Comparison of ENCODE assay signal across 29 cellular contexts in the genomic region with DNA sequence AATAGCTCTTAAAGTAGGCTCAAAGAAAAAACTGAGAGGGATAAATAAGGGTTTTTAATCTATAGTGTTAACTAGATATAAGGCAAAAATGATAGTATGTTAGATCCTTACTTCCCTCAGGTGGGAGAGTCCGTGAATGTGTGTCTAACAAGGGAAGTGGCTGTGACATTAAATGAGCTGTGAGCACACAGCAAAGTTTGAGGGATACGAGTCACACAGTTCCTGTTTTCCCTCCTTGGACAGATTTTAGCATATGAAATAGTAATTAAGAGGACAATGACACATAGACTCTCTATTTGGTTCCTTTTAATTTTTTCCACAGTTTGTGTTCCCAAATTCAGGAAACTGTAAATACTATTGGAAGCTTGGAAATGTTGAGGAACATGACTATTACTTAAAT.
DNase-seq lines count a peak whose midpoint lies in the region; ATAC-seq, FAIRE-seq and TF ChIP-seq lines count a peak whose summit lies in the region.
"Had no signal": no experiment of that assay in that cellular context is flagged by ENCODE, and none has a peak within 500 bp of the region (broad histone marks: within the 10 kb centered on the region; RNA-seq: fewer than 3 reads in every experiment).

No MANE protein-coding gene starts in this region.

- H3K4me3 ChIP-seq in GM23338: no peak overlapping the region
- no peak overlapping the region for H3K4me3 ChIP-seq in fibroblast of mammary gland (ENCODE audit: control insufficient read depth, low read depth, low read length)
- no peak overlapping the region for H3K4me3 ChIP-seq in body of pancreas
- H3K4me3 ChIP-seq in lower leg skin (ENCODE audit: low read depth, poor library complexity, severe bottlenecking): no peak overlapping the region
- H3K4me3 ChIP-seq: esophagus muscularis mucosa, PC-9, SJCRH30, skin epidermis, tibial nerve had no signal

- H3K27ac ChIP-seq in GM23338 (ENCODE audit: low read depth) (no peak overlapping the region), body of pancreas (no peak overlapping the region)
- H3K27ac ChIP-seq: esophagus muscularis mucosa, PC-9, SJCRH30, skin epidermis, tibial nerve had no signal

- 56 to 63% methylated on average over 2 of the region's 2 CpGs for WGBS in body of pancreas, 2 donors
- WGBS in lower leg skin, 2 donors: 42 to 59% methylated on average over 2 of the region's 2 CpGs

- no peak for TF ChIP-seq CTCF in D721Med (IDR thresholded peaks at IDR 0.05; ENCODE audit: insufficient read depth, missing control alignments)
- TF ChIP-seq CTCF in GM23338 (conservative IDR thresholded peaks at IDR 0.05; ENCODE audit: low read depth in 2 of 2): no peak
- TF ChIP-seq CTCF in fibroblast of mammary gland (conservative IDR thresholded peaks at IDR 0.05; ENCODE audit: control insufficient read depth, insufficient read depth, low read depth, low read length): no peak
- TF ChIP-seq CTCF in body of pancreas (IDR thresholded peaks at IDR 0.05): no peak
- TF ChIP-seq CTCF in lower leg skin (IDR thresholded peaks at IDR 0.05): no peak

- DNase-seq in D721Med (ENCODE audit: insufficient read length, low spot score) (no peak), GM23338 (ENCODE audit: low spot score) (no peak), RCC 7860 (ENCODE audit: low spot score) (peak; percentile 8), fibroblast of mammary gland (ENCODE audit: low read depth) (peak; percentile 49), body of pancreas (no peak), lower leg skin (ENCODE audit: low spot score in 2 of 2) (no peak)
- DNase-seq in activated CD4-positive, alpha-beta T cell treated with anti-CD3 and anti-CD28 coated beads for 48 hours: no peak
- DNase-seq: activated CD4-positive, alpha-beta T cell treated with anti-CD3 and anti-CD28 coated beads for 1 hour; activated naive CD4-positive, alpha-beta T cell treated with anti-CD3 and anti-CD28 coated beads, Interleukin-2, amount 10 ng/mL, durations not matched to agents 7 days and 5 days; activated T-cell treated with anti-CD3 and anti-CD28 coated beads, Interleukin-2, amount 50 U/mL, for 72 hours; anterior cingulate cortex; CD8-positive, alpha-beta memory T cell; cerebellar nuclear complex; DND-41; HFFc6; left colon; MM.1S; NCI-H187; NCI-H2227 treated with DMSO at 0.1 percent for 48 hours; PC-9; posterior cingulate gyrus; SJCRH30; stimulated activated CD4-positive, alpha-beta T cell treated with anti-CD3 and anti-CD28 coated beads, Interleukin-2, amount 100 ng/mL, for 48 hours; stimulated activated naive CD8-positive, alpha-beta T cell treated with anti-CD3 and anti-CD28 coated beads, Interleukin-15, Interleukin-2, amounts not matched to agents 100 U/mL and 50 U/mL, for 24 hours had no signal

- no peaks in the 10 kb centered on the region for H3F3A ChIP-seq in GM23338 (replicated peaks; ENCODE audit: low read depth)

- no peaks in the 10 kb centered on the region for H4K20me1 ChIP-seq in GM23338 (replicated peaks; ENCODE audit: insufficient read depth)

- TF ChIP-seq POLR2A in body of pancreas (IDR thresholded peaks at IDR 0.05) (no peak), lower leg skin (IDR thresholded peaks at IDR 0.05) (no peak)

- H3K36me3 Mint-ChIP-seq in GM23338 (ENCODE audit: low read depth): no peaks in the 10 kb centered on the region
- H3K36me3 Mint-ChIP-seq: activated naive CD4-positive, alpha-beta T cell treated with anti-CD3 and anti-CD28 coated beads, Interleukin-2, amount 10 ng/mL, durations not matched to agents 7 days and 5 days; CD8-positive, alpha-beta memory T cell had no signal

- H3K9me3 Mint-ChIP-seq in GM23338: no peaks in the 10 kb centered on the region
- H3K9me3 Mint-ChIP-seq: activated naive CD4-positive, alpha-beta T cell treated with anti-CD3 and anti-CD28 coated beads, Interleukin-2, amount 10 ng/mL, durations not matched to agents 7 days and 5 days; activated T-cell treated with anti-CD3 and anti-CD28 coated beads, Interleukin-2, amount 50 U/mL, for 72 hours; CD8-positive, alpha-beta memory T cell; HFFc6; nephron had no signal

- H3K36me3 ChIP-seq in GM23338 (ENCODE audit: insufficient read depth) (no peaks in the 10 kb centered on the region), body of pancreas (replicated peaks in 1 of 2; ENCODE audit: insufficient read depth in 1 of 2, low read depth in 2 of 2) (no peaks in the 10 kb centered on the region)
- H3K36me3 ChIP-seq: esophagus muscularis mucosa, SJCRH30, tibial nerve had no signal

- no peak overlapping the region for H3K4me3 Mint-ChIP-seq in GM23338
- H3K4me3 Mint-ChIP-seq: activated naive CD4-positive, alpha-beta T cell treated with anti-CD3 and anti-CD28 coated beads, Interleukin-2, amount 10 ng/mL, durations not matched to agents 7 days and 5 days; activated T-cell treated with anti-CD3 and anti-CD28 coated beads, Interleukin-2, amount 50 U/mL, for 72 hours; CD8-positive, alpha-beta memory T cell; HFFc6; nephron had no signal

- ATAC-seq in GM23338 (no peak), body of pancreas (no peak)
- ATAC-seq: activated T-cell treated with anti-CD3 and anti-CD28 coated beads, Interleukin-2, amount 50 U/mL, for 72 hours; HepG2; left colon; stimulated activated naive CD8-positive, alpha-beta T cell treated with anti-CD3 and anti-CD28 coated beads, Interleukin-15, Interleukin-2, amounts not matched to agents 100 U/mL and 50 U/mL, for 24 hours had no signal

- no peak overlapping the region for H2AFZ ChIP-seq in GM23338
- H2AFZ ChIP-seq: PC-9 had no signal

- H3K4me1 ChIP-seq in GM23338 (ENCODE audit: insufficient read depth) (peaks cover 13% of the 10 kb centered on the region), body of pancreas (no peaks in the 10 kb centered on the region)
- H3K4me1 ChIP-seq: esophagus muscularis mucosa, tibial nerve had no signal

- no peaks in the 10 kb centered on the region for H3K9me3 ChIP-seq in body of pancreas
- H3K9me3 ChIP-seq: esophagus muscularis mucosa, SJCRH30, tibial nerve had no signal

- H3K4me2 ChIP-seq in GM23338: peak overlapping the region; percentile 50
- H3K4me2 ChIP-seq: PC-9 had no signal

- H3K27me3 Mint-ChIP-seq in GM23338 (ENCODE audit: insufficient read depth, low read depth, poor library complexity): no peaks in the 10 kb centered on the region
- H3K27me3 Mint-ChIP-seq: activated naive CD4-positive, alpha-beta T cell treated with anti-CD3 and anti-CD28 coated beads, Interleukin-2, amount 10 ng/mL, durations not matched to agents 7 days and 5 days had no signal

- intact Hi-C loops in body of pancreas (cut with DNase I): no loop called here
- intact Hi-C loops in lower leg skin (cut with DNase I; ENCODE audit: low total_unique reads): no loop called here

- no peak overlapping the region for H3K27ac Mint-ChIP-seq in GM23338
- H3K27ac Mint-ChIP-seq: activated naive CD4-positive, alpha-beta T cell treated with anti-CD3 and anti-CD28 coated beads, Interleukin-2, amount 10 ng/mL, durations not matched to agents 7 days and 5 days; activated T-cell treated with anti-CD3 and anti-CD28 coated beads, Interleukin-2, amount 50 U/mL, for 72 hours; CD8-positive, alpha-beta memory T cell; HFFc6; nephron had no signal

- H3K79me2 ChIP-seq in GM23338 (replicated peaks; ENCODE audit: insufficient read depth): no peaks in the 10 kb centered on the region

- no peaks in the 10 kb centered on the region for H3K27me3 ChIP-seq in GM23338 (ENCODE audit: insufficient read depth)
- H3K27me3 ChIP-seq in body of pancreas: no peaks in the 10 kb centered on the region
- H3K27me3 ChIP-seq: esophagus muscularis mucosa, SJCRH30, tibial nerve had no signal

- FAIRE-seq in D721Med (lab: Jason Lieb, UNC): peak; percentile 58
- FAIRE-seq in RCC 7860 (lab: Jason Lieb, UNC): peak; percentile 39
- FAIRE-seq: HepG2 had no signal

- peaks cover 15% of the 10 kb centered on the region; the same call in 2 of the 3 replicates for H3K4me1 Mint-ChIP-seq in GM23338
- H3K4me1 Mint-ChIP-seq: activated naive CD4-positive, alpha-beta T cell treated with anti-CD3 and anti-CD28 coated beads, Interleukin-2, amount 10 ng/mL, durations not matched to agents 7 days and 5 days; CD8-positive, alpha-beta memory T cell had no signal

- no peaks in the 10 kb centered on the region for H3K9me2 ChIP-seq in GM23338 (ENCODE audit: insufficient read depth)

TF ChIP-seq in GM23338, 12 proteins besides CTCF, POLR2A, EP300 and RAD21:
- TF ChIP-seq, protein P1, sequence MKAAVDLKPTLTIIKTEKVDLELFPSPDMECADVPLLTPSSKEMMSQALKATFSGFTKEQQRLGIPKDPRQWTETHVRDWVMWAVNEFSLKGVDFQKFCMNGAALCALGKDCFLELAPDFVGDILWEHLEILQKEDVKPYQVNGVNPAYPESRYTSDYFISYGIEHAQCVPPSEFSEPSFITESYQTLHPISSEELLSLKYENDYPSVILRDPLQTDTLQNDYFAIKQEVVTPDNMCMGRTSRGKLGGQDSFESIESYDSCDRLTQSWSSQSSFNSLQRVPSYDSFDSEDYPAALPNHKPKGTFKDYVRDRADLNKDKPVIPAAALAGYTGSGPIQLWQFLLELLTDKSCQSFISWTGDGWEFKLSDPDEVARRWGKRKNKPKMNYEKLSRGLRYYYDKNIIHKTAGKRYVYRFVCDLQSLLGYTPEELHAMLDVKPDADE (IDR thresholded peaks at IDR 0.05): no peak
- TF ChIP-seq JUNB (IDR thresholded peaks at IDR 0.05; ENCODE audit: unreplicated experiment) (no peak), STAT1 (IDR thresholded peaks at IDR 0.05; ENCODE audit: unreplicated experiment) (no peak)

Comparison
In these comparisons a context has a peak if more than half of its experiments do, and no peak if none do; other contexts are left out.
1. DNase-seq: peak in RCC 7860 (single experiment) and fibroblast of mammary gland (single experiment); none in D721Med (single experiment), GM23338 (single experiment), body of pancreas (0 of 4), activated CD4-positive, alpha-beta T cell treated with anti-CD3 and anti-CD28 coated beads for 48 hours (single experiment) and lower leg skin (0 of 2).